ENCODE assay signal across 8 cellular contexts in the genomic region with DNA sequence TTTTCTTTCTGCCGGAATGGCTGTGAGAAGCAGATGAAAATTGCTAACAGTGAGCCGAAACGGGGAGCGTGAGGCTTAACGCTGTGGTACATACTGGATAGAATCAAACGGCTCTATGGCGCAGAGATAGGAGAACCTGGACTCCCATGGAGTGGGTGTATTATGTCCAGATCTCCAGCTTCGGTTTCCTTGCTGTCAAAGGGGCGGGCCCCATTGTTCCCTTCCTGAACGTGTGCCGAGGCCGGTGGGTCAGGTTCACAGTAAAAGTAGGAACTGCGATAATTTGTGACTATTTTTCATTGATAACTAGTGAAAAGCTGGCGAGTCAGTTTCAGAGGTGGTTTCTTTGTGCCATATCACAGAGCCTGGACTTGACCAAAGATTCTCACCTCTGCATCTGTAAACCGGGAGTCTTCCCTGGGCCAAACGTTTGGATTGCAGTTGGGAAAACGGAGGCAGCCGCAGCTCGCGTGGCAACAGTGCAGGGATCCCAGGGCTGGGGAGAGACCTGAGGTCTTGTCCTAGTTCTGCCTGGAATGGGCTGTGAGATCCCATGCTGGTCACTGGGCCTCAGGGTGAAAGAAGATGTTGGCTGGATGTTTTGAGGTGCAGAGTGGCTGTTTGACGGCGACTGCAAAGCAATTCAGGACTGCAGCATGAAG. TPM values are rescaled to one million over a fixed set of nuclear protein-coding genes. Genes with fewer than 3 reads are reported as not detected.
A peak's percentile ranks its signal among the peaks of the same experiment; 100 is the strongest.
DNase-seq lines count a peak whose midpoint lies in the region; ATAC-seq and TF ChIP-seq lines count a peak whose summit lies in the region.

No MANE protein-coding gene starts in this region.

- H3K27me3 ChIP-seq in right atrium auricular region (no peaks in the 10 kb centered on the region), lower lobe of right lung (ENCODE audit: low read depth) (no peaks in the 10 kb centered on the region), uterus (no peaks in the 10 kb centered on the region)

- H3K4me3 ChIP-seq in right atrium auricular region (peak overlapping the region; percentile 95 to 99), astrocyte of the cerebellum (ENCODE audit: low read depth, low read length) (peak overlapping the region; percentile 62), lower lobe of right lung (peak overlapping the region; percentile 100), uterus (peak overlapping the region; percentile 78 to 92)

- in situ Hi-C loops in astrocyte of the cerebellum (cut with HindIII; ENCODE audit: low sequenced_read_pairs): no loop called here
- in situ Hi-C loops in G401 (cut with HindIII; ENCODE audit: low sequenced_read_pairs): no loop called here

- intact Hi-C loops in Right ventricle myocardium inferior (cut with DNase I): no loop called here
- intact Hi-C loops in lower lobe of right lung (cut with DNase I): no loop called here
- intact Hi-C loops in uterus (cut with DNase I; ENCODE audit: low total_unique reads): loop anchor here (10.0 kb wide), 1 partner anchor 134 kb away; no protein-coding TSS in a partner anchor

- H3K27ac ChIP-seq in right atrium auricular region (peak overlapping the region; percentile 80 to 94), lower lobe of right lung (peak overlapping the region; percentile 92), uterus (peak overlapping the region; percentile 87 to 88)

- H3K36me3 ChIP-seq in right atrium auricular region (peaks cover 44% of the 10 kb centered on the region), lower lobe of right lung (peaks cover 48% of the 10 kb centered on the region), uterus (no peaks in the 10 kb centered on the region)

- no peak for TF ChIP-seq POLR2A in uterus (IDR thresholded peaks at IDR 0.05)

- ATAC-seq in Right ventricle myocardium inferior: no peak
- ATAC-seq in lower lobe of right lung: no peak
- no peak for ATAC-seq in HG03159 (IDR thresholded peaks at IDR 0.05; ENCODE audit: unreplicated experiment)

- H3K4me1 ChIP-seq in right atrium auricular region (peaks cover 0 to 23% of the 10 kb centered on the region in 2 donors), lower lobe of right lung (peaks cover 26% of the 10 kb centered on the region), uterus (peaks cover 0 to 4% of the 10 kb centered on the region in 2 donors)

- H3K9me3 ChIP-seq in right atrium auricular region (no peaks in the 10 kb centered on the region), lower lobe of right lung (no peaks in the 10 kb centered on the region), uterus (no peaks in the 10 kb centered on the region)

- TF ChIP-seq CTCF in right atrium auricular region (IDR thresholded peaks at IDR 0.05) (no peak), astrocyte of the cerebellum (IDR thresholded peaks at IDR 0.05; ENCODE audit: low read depth, low read length, missing control alignments) (no peak), lower lobe of right lung (IDR thresholded peaks at IDR 0.05) (no peak), uterus (IDR thresholded peaks at IDR 0.05) (no peak)

- DNase-seq in right atrium auricular region (ENCODE audit: low spot score) (no peak), Right ventricle myocardium inferior (ENCODE audit: missing footprints) (no peak), astrocyte of the cerebellum (ENCODE audit: low read depth) (no peak), lower lobe of right lung (no peak), uterus (no peak), OCI-M1 (lab: John Stamatoyannopoulos, UW) (no peak), G401 (ENCODE audit: low spot score) (no peak)

RNA-seq across cellular contexts. Expression of a gene that starts 0.8 kb away (rescaled TPM):
- total RNA-seq in right atrium auricular region (100 to 1,000 TPM; 496 to 916 TPM), Right ventricle myocardium inferior (860 TPM), lower lobe of right lung (1,378 TPM), uterus (1,000 to 10,000 TPM in 3 of 4 donors, 100 to 1,000 TPM in 1; 649 to 2,637 (median 1,942) TPM)
- 1,064 and 1,396 TPM in 2 replicates for total RNA-seq in G401 (2014; rRNA removed; shearing (Covaris generic))

RNA-seq across cellular contexts. Expression of a gene that starts 11.3 kb away (rescaled TPM):
- total RNA-seq in right atrium auricular region (not detected), Right ventricle myocardium inferior (not detected), lower lobe of right lung (0.18 TPM), uterus (not detected)
- total RNA-seq in G401 (2014; rRNA removed; shearing (Covaris generic)): 3.2 and 6.5 TPM in 2 replicates

RNA-seq across cellular contexts. Expression of a gene that starts 12.7 kb away (rescaled TPM):
- 1 to 10 TPM in 1 of 2 donors, under 1 TPM in 1; 0.93 to 4.0 TPM for total RNA-seq in right atrium auricular region
- 1.9 TPM for total RNA-seq in Right ventricle myocardium inferior
- total RNA-seq in lower lobe of right lung: 15.9 TPM
- 1 to 10 TPM in 2 of 4 donors, under 1 TPM in 2; under 0.01 to 8.1 (median 2.7) TPM for total RNA-seq in uterus
- 3.2 and 4.6 TPM in 2 replicates for total RNA-seq in G401 (2014; rRNA removed; shearing (Covaris generic))

RNA-seq across cellular contexts. Expression of a gene that starts 39.1 kb away (rescaled TPM):
- total RNA-seq in right atrium auricular region: not detected
- total RNA-seq in Right ventricle myocardium inferior: not detected
- not detected for total RNA-seq in lower lobe of right lung
- not detected for total RNA-seq in uterus
- not detected in 2 replicates for total RNA-seq in G401 (2014; rRNA removed; shearing (Covaris generic))
